1 cellular context compared by ENCODE assay signal in genomic region chr6:158853072-158853871, GRCh38.
TF ChIP-seq lines count a peak whose summit lies in the region.

No MANE protein-coding gene starts in this region.

TF ChIP-seq in K562, 482 proteins besides CTCF, POLR2A, EP300 and RAD21 (continued from another document and continues in another):
- TF ChIP-seq ZBTB9 (CRISPR knock-in tag; IDR thresholded peaks at IDR 0.05) (peak; percentile 45; the same call in 1 of the 2 replicates), SAFB2 (IDR thresholded peaks at IDR 0.05; ENCODE audit: borderline replicate concordance, low read depth, low read length, severe bottlenecking) (no peak), C11orf30 (IDR thresholded peaks at IDR 0.05; ENCODE audit: low read depth) (peak; percentile 51), BRD4 (IDR thresholded peaks at IDR 0.05) (peak; percentile 39; the same call in 1 of the 2 replicates), HNRNPH1 (optimal IDR thresholded peaks at IDR 0.05; ENCODE audit: low read depth, low read length) (no peak), DMBX1 (CRISPR knock-in tag; IDR thresholded peaks at IDR 0.05; ENCODE audit: borderline replicate concordance) (peak; percentile 80; the same call in 1 of the 2 replicates), ELK1 (CRISPR knock-in tag; IDR thresholded peaks at IDR 0.05) (no peak), HDAC1 (IDR thresholded peaks at IDR 0.05) (peak; percentile 92 to 100; a peak in 3 of 4 replicates), KDM4B (IDR thresholded peaks at IDR 0.05; ENCODE audit: borderline replicate concordance in 2 of 2, low read depth in 1 of 2) (peak in 1 of 2 experiments; percentile 91; a peak in 3 of 4 replicates), ELF2 (CRISPR knock-in tag; IDR thresholded peaks at IDR 0.05) (peak; percentile 39; the same call in 1 of the 2 replicates), PRDM10 (IDR thresholded peaks at IDR 0.05; ENCODE audit: partially characterized antibody) (peak; percentile 75), NR0B1 (IDR thresholded peaks at IDR 0.05; ENCODE audit: partially characterized antibody) (no peak), RUNX1 (IDR thresholded peaks at IDR 0.05; ENCODE audit: low read depth) (peak; percentile 96), RNF219 (CRISPR knock-in tag; IDR thresholded peaks at IDR 0.05) (no peak), NELFE (IDR thresholded peaks at IDR 0.05; ENCODE audit: insufficient read depth, insufficient read length) (no peak), ZNF280B (CRISPR knock-in tag; IDR thresholded peaks at IDR 0.05) (no peak), TAL1 (IDR thresholded peaks at IDR 0.05) (peak; percentile 96), HSF4 (CRISPR knock-in tag; IDR thresholded peaks at IDR 0.05; ENCODE audit: borderline replicate concordance) (0 out of 2 replicates have a peak, but pooled peaks have one; percentile 7), NR2F6 (CRISPR knock-in tag; IDR thresholded peaks at IDR 0.05) (no peak), RB1 (IDR thresholded peaks at IDR 0.05; ENCODE audit: low read depth) (no peak), ZNF398 (CRISPR knock-in tag; IDR thresholded peaks at IDR 0.05) (no peak), KHSRP (IDR thresholded peaks at IDR 0.05) (peak; percentile 92), TAF1 (IDR thresholded peaks at IDR 0.05; ENCODE audit: control insufficient read depth, extremely low read depth, insufficient read depth, low read length, severe bottlenecking) (peak; percentile 30), EP400 (IDR thresholded peaks at IDR 0.05) (peak; percentile 91), MLX (CRISPR knock-in tag; conservative IDR thresholded peaks at IDR 0.05) (peak in 1 of 2 experiments; percentile 90; a peak in 2 of 4 replicates), ZNF395 (CRISPR knock-in tag; IDR thresholded peaks at IDR 0.05) (peak; percentile 91), ZBTB17 (CRISPR knock-in tag; IDR thresholded peaks at IDR 0.05) (0 out of 2 replicates have a peak, but pooled peaks have one; percentile 20), ZC3H8 (IDR thresholded peaks at IDR 0.05) (peak; percentile 95), ZNF165 (CRISPR knock-in tag; IDR thresholded peaks at IDR 0.05; ENCODE audit: borderline replicate concordance) (no peak), FOXJ3 (CRISPR knock-in tag; IDR thresholded peaks at IDR 0.05) (no peak), ARID3A (IDR thresholded peaks at IDR 0.05; ENCODE audit: borderline replicate concordance, low read depth, low read length) (peak; percentile 69; the same call in 1 of the 2 replicates), ZNF280A (IDR thresholded peaks at IDR 0.05; ENCODE audit: low read depth, partially characterized antibody) (peak; percentile 55), ZNF444 (CRISPR knock-in tag; IDR thresholded peaks at IDR 0.05) (peak; percentile 40; the same call in 1 of the 2 replicates), CSDE1 (IDR thresholded peaks at IDR 0.05) (peak; percentile 70 to 93; a peak in 3 of 4 replicates), SREBF1 (IDR thresholded peaks at IDR 0.05; ENCODE audit: borderline replicate concordance, low read depth, low read length) (no peak), MYC (IDR thresholded peaks at IDR 0.05; ENCODE audit: low read depth, low read length) (peak; percentile 90), MYC (CRISPR knock-in tag; IDR thresholded peaks at IDR 0.05; ENCODE audit: borderline replicate concordance, low read depth) (no peak)
